ENCODE assay signal across 7 cellular contexts in the genomic region with DNA sequence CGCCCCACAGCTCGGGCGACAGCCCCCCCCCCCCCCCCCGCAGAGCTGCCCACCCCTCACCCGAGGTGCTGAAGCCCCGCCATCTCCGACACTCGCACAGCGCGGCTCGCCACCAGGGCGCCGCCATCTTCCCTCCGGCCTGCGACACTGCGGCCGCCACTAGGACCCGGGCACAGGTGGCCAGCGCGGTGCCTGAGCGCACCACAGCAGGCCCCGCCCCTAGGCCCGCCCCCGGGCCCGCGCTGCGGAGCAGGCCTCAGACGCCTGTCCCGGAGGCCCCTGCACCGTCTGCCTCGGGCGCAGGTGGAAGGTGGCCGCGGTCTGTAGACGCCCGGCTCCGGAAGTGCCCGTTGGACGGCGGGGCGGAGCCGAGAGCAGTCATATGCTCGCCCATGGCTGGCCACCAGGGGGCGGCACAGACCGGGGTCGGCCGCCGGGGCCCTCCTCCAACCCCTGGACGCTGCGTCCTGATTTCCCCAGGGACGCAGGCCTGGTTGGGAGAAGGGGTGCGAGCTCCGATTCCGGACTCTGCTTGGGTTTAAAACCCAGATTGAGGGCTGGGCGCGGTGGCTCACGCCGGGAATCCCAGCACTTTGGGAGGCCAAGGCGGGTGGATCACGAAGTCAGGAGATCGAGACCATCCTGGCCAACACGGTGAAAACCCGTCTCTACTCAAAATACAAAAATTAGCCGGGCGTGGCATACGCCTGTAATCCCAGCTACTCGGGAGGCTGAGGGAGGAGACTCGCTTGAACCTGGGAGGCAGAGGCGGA. TPM values are rescaled to one million over a fixed set of nuclear protein-coding genes. Genes with fewer than 3 reads are reported as not detected.
DNase-seq lines count a peak whose midpoint lies in the region; ATAC-seq and TF ChIP-seq lines count a peak whose summit lies in the region.

A gene (minus strand): TSS at position 136 of the 773 bp plus-strand sequence. CDS start 9 bp downstream, at position 127.

- H3K27ac ChIP-seq in hepatocyte: peak within 1 kb of the TSS; percentile 91

- H3K4me2 ChIP-seq in hepatocyte: peak within 1 kb of the TSS; percentile 97

- peaks cover 6% of the 10 kb centered on the region for H3K4me1 ChIP-seq in hepatocyte (ENCODE audit: insufficient read depth)

- no peaks in the 10 kb centered on the region for H3K27me3 ChIP-seq in hepatocyte

- H3K9me2 ChIP-seq in hepatocyte (replicated peaks; ENCODE audit: insufficient read depth): no peaks in the 10 kb centered on the region

- in situ Hi-C loops in astrocyte of the cerebellum (cut with HindIII; ENCODE audit: low sequenced_read_pairs): no loop called here

- DNase-seq in NCI-H2029 (lab: John Stamatoyannopoulos, UW) (peak; percentile 87), T-helper 22 cell (ENCODE audit: low read depth) (peak; percentile 86), astrocyte of the cerebellum (ENCODE audit: low read depth) (peak; percentile 80), hepatocyte (ENCODE audit: low spot score) (peak; percentile 98), retinal pigment epithelial cell (ENCODE audit: low read depth) (peak; percentile 81)

- peaks cover 20% of the 10 kb centered on the region for H3K79me2 ChIP-seq in hepatocyte

- no peaks in the 10 kb centered on the region for H3K9me3 ChIP-seq in hepatocyte (ENCODE audit: low read depth)

- no peaks in the 10 kb centered on the region for H4K20me1 ChIP-seq in hepatocyte (ENCODE audit: insufficient read depth, poor library complexity, severe bottlenecking)

- ATAC-seq in GM18505 (IDR thresholded peaks at IDR 0.05; ENCODE audit: unreplicated experiment) (peak; percentile 94), HG02973 (IDR thresholded peaks at IDR 0.05; ENCODE audit: unreplicated experiment) (peak; percentile 85)

- H3K4me3 ChIP-seq in astrocyte of the cerebellum (ENCODE audit: low read depth, low read length) (peak within 1 kb of the TSS; percentile 73), hepatocyte (peak within 1 kb of the TSS; percentile 70), retinal pigment epithelial cell (ENCODE audit: low read length) (peak within 1 kb of the TSS; percentile 75)

- peak; percentile 82 for TF ChIP-seq POLR2A in GM18505 (IDR thresholded peaks at IDR 0.05; ENCODE audit: borderline replicate concordance, extremely low read depth, insufficient read depth, insufficient read length)

- H2AFZ ChIP-seq in hepatocyte: peak within 1 kb of the TSS; percentile 84

- TF ChIP-seq CTCF in astrocyte of the cerebellum (IDR thresholded peaks at IDR 0.05; ENCODE audit: low read depth, low read length, missing control alignments) (peak; percentile 85), hepatocyte (IDR thresholded peaks at IDR 0.05; ENCODE audit: poor library complexity) (peak; percentile 100), retinal pigment epithelial cell (conservative IDR thresholded peaks at IDR 0.05; ENCODE audit: low read depth, low read length) (peak; percentile 81)

- 8% methylated on average over 47 of the region's 69 CpGs for WGBS in hepatocyte (ENCODE audit: low lambda C conversion rate, missing lambda C conversion rate)

- H3K36me3 ChIP-seq in hepatocyte (replicated peaks; ENCODE audit: insufficient read depth, low read depth): no peaks in the 10 kb centered on the region

RNA-seq across cellular contexts. Expression of the gene that starts here (rescaled TPM):
- total RNA-seq in hepatocyte: 40.4 and 50.2 TPM in 2 replicates
- polyA plus RNA-seq in hepatocyte: 124 and 134 TPM in 2 replicates

Comparison
In these comparisons a context has a peak if more than half of its experiments do, and no peak if none do; other contexts are left out.
1. Peak in every context shown above with its lines: DNase-seq, ATAC-seq, H3K4me3 ChIP-seq and H3K27ac ChIP-seq.